8 cellular contexts compared by ENCODE assay signal in the genomic region with DNA sequence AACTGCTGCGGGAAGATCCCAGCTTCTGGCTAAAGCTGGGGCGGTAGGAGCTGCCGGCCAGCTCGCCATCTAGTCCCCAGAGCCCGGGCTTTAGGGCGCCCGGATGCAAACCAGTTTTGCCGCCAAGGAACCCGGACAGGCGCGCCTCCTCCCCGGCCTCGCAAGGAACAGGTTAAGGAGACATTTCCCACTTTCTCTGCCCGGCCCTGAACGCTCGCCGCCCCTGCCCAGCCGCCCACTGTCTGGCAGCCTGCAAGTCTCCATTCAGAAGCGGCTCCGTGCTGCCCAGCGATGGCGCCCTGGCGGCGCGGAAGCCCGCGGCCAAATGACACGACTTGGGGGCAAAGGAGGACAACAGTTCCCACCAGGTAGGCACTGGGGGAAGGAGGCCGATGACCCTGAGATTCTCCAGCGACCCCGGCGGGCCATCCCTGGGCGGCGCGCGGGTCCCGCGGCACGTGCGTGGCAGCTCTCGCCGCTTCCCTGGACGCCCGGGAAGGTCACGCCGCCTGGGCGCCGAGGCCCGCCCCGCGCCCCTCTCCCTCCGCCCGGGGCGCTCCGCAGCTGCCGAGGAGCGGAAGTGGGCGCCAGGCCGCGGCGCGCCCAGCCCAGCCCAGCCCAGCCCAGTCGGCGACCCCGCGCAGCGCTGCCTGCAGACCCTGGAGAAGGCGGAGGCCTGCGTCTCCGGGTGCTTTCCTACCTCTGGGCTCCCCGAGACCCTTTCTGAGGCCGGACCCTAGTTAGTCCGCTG. TPM values are rescaled to one million over a fixed set of nuclear protein-coding genes. Genes with fewer than 3 reads are reported as not detected.
DNase-seq lines count a peak whose midpoint lies in the region; ATAC-seq and TF ChIP-seq lines count a peak whose summit lies in the region.

No MANE protein-coding gene starts in this region.

- H3K27me3 Mint-ChIP-seq in activated CD8-positive, alpha-beta memory T cell treated with anti-CD3 and anti-CD28 coated beads, Interleukin-2, amount 10 ng/mL, durations not matched to agents 7 days and 5 days = peaks cover 28% of the 10 kb centered on the region

- no peak for TF ChIP-seq EP300 in ovary (IDR thresholded peaks at IDR 0.05)

- no peak for TF ChIP-seq CTCF in ovary (IDR thresholded peaks at IDR 0.05)

- no peaks in the 10 kb centered on the region for H3K36me3 Mint-ChIP-seq in activated CD8-positive, alpha-beta memory T cell treated with anti-CD3 and anti-CD28 coated beads, Interleukin-2, amount 10 ng/mL, durations not matched to agents 7 days and 5 days

- no peaks in the 10 kb centered on the region for H3K27me3 ChIP-seq in ovary

- H3K4me3 ChIP-seq in ovary = peak overlapping the region; percentile 74

- ATAC-seq in GM19463 (IDR thresholded peaks at IDR 0.05; ENCODE audit: unreplicated experiment) = peak; percentile 93
- ATAC-seq in activated CD8-positive, alpha-beta memory T cell treated with anti-CD3 and anti-CD28 coated beads, Interleukin-2, amount 10 ng/mL, durations not matched to agents 7 days and 5 days = peak; percentile 73

- DNase-seq in DMS79 treated with DMSO at 0.1 percent for 48 hours (lab: John Stamatoyannopoulos, UW) (peak; percentile 64), HuH-7.5 (ENCODE audit: low spot score) (peak; percentile 51), germinal center (ENCODE audit: low spot score) (peak; percentile 21), ovary (peak; percentile 21 to 70 (median 47)), NCI-H1436 treated with DMSO at 0.1 percent for 48 hours (lab: John Stamatoyannopoulos, UW) (no peak), dedifferentiated amniotic fluid mesenchymal stem cell (ENCODE audit: extremely low spot score) (no peak)
- DNase-seq in activated CD8-positive, alpha-beta memory T cell treated with anti-CD3 and anti-CD28 coated beads, Interleukin-2, amount 10 ng/mL, durations not matched to agents 7 days and 5 days = no peak

- no peak overlapping the region for H3K27ac Mint-ChIP-seq in activated CD8-positive, alpha-beta memory T cell treated with anti-CD3 and anti-CD28 coated beads, Interleukin-2, amount 10 ng/mL, durations not matched to agents 7 days and 5 days

- H3K4me1 ChIP-seq in ovary (ENCODE audit: insufficient read depth) = no peaks in the 10 kb centered on the region

- peak overlapping the region; percentile 22 to 63 for H3K27ac ChIP-seq in ovary

- H3K4me1 Mint-ChIP-seq in activated CD8-positive, alpha-beta memory T cell treated with anti-CD3 and anti-CD28 coated beads, Interleukin-2, amount 10 ng/mL, durations not matched to agents 7 days and 5 days = peaks cover 11% of the 10 kb centered on the region

- H3K36me3 ChIP-seq in ovary = no peaks in the 10 kb centered on the region

- CTCF ChIA-PET in activated CD8-positive, alpha-beta memory T cell treated with anti-CD3 and anti-CD28 coated beads, Interleukin-2, amount 10 ng/mL, durations not matched to agents 7 days and 5 days (lab: Charles Lee) = interaction anchor here (1.3 kb wide), 1 partner anchor 9 kb away, joined by 3 read pairs; no protein-coding TSS in a partner anchor

- H3K9me3 ChIP-seq in ovary = no peaks in the 10 kb centered on the region

- peak overlapping the region; percentile 60 for H3K4me3 Mint-ChIP-seq in activated CD8-positive, alpha-beta memory T cell treated with anti-CD3 and anti-CD28 coated beads, Interleukin-2, amount 10 ng/mL, durations not matched to agents 7 days and 5 days

- intact Hi-C loops in ovary (cut with DNase I) = loop anchor here in 1 of 4 donors (10.0 kb wide), 1 partner anchor 145 kb away; a partner anchor contains a TSS

- no peaks in the 10 kb centered on the region for H3K9me3 Mint-ChIP-seq in activated CD8-positive, alpha-beta memory T cell treated with anti-CD3 and anti-CD28 coated beads, Interleukin-2, amount 10 ng/mL, durations not matched to agents 7 days and 5 days (ENCODE audit: low read depth)

- WGBS in ovary, 3 donors = 0 to 1% (median 1%) methylated on average over 38 to 73 of the region's 73 CpGs

- no peak for TF ChIP-seq POLR2A in ovary (IDR thresholded peaks at IDR 0.05)

RNA-seq across cellular contexts. Expression of a gene that starts 42.2 kb away (rescaled TPM):
- 1 to 10 TPM; 7.4 to 9.7 TPM for total RNA-seq in activated CD8-positive, alpha-beta memory T cell treated with anti-CD3 and anti-CD28 coated beads, Interleukin-2, amount 10 ng/mL, durations not matched to agents 7 days and 5 days
- 10 to 100 TPM in 3 of 7 donors, 1 to 10 TPM in 4; 2.3 to 12.6 (median 8.5) TPM for total RNA-seq in ovary
- 10 to 100 TPM; 10.3 to 16.2 TPM for polyA plus RNA-seq in ovary

RNA-seq across cellular contexts. Expression of a gene that starts 52.6 kb away (rescaled TPM):
- total RNA-seq in activated CD8-positive, alpha-beta memory T cell treated with anti-CD3 and anti-CD28 coated beads, Interleukin-2, amount 10 ng/mL, durations not matched to agents 7 days and 5 days = 10 to 100 TPM; 42.8 to 51.8 TPM
- 10 to 100 TPM; 31.0 to 50.7 (median 45.6) TPM for total RNA-seq in ovary
- polyA plus RNA-seq in ovary = 10 to 100 TPM; 20.0 to 33.7 TPM

Comparison
In these comparisons a context has a peak if more than half of its experiments do, and no peak if none do; other contexts are left out.
1. DNase-seq: peak in DMS79 treated with DMSO at 0.1 percent for 48 hours (single experiment), HuH-7.5 (single experiment), germinal center (single experiment) and ovary (5 of 5); none in activated CD8-positive, alpha-beta memory T cell treated with anti-CD3 and anti-CD28 coated beads, Interleukin-2, amount 10 ng/mL, durations not matched to agents 7 days and 5 days (single experiment), NCI-H1436 treated with DMSO at 0.1 percent for 48 hours (single experiment) and dedifferentiated amniotic fluid mesenchymal stem cell (single experiment).